1 cellular context compared by ENCODE assay signal in the genomic region with DNA sequence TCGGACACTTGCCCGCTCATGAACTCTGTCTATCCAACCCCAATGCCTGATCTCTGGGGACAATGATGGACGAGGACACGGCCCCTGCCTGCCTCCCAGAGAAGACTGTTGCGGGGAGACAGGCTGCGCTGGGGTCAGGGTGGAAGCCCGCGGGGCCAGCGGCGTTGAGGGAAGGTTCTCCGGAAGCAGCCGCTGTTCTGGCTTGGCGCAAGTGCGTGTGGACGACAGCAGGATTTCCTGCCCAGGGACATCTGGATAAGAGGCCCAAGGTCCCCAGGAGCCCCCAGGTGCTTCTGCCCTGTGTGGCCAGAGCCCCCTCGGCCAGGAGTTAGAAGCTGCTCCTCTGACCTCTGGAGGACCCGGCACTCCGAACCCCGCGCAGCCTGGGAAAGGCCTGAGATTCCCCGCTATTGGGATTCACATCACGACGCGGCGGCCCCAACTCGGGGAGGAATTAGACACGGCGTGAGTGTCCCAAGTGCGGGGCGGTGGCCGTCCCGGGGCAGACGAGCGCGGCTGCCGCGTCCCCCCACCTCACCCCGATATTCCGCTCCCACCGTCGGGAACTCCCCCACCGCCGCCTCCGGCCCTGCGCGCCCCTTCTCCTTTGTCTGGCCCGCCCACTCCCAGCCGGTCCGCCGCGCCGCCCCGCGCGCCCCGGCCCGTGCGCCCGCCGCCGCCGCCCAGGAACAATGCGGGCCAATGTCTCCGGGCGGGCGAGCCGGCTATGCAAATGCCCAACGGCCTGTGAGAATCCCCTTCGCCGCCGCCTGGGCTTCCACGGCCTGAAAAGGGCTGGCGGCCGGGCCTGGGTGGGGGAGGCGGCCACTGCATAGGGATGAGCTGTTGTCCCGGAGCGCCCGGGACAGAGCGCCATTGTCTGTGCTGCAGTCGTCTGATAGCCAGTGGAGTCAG.
TF ChIP-seq lines count a peak whose summit lies in the region.

No MANE protein-coding gene starts in this region.

TF ChIP-seq in GM12878, 131 proteins besides CTCF, POLR2A, EP300 and RAD21:
- TF ChIP-seq DPF2 (IDR thresholded peaks at IDR 0.05) (0 out of 2 replicates have a peak, but pooled peaks have one; percentile 36), CEBPB (IDR thresholded peaks at IDR 0.05; ENCODE audit: borderline replicate concordance in 1 of 2, low read depth in 2 of 2, low read length in 2 of 2) (no peak), ESRRA (IDR thresholded peaks at IDR 0.05; ENCODE audit: low read length) (no peak), BHLHE40 (IDR thresholded peaks at IDR 0.05; ENCODE audit: borderline replicate concordance in 1 of 2, low read depth in 2 of 2, low read length in 1 of 2) (peak in 1 of 2 experiments; percentile 63; a peak in 2 of 4 replicates), GATAD2B (conservative IDR thresholded peaks at IDR 0.05; ENCODE audit: low read depth) (0 out of 2 replicates have a peak, but pooled peaks have one; percentile 19), WRNIP1 (IDR thresholded peaks at IDR 0.05; ENCODE audit: borderline replicate concordance, low read depth, low read length) (no peak), IKZF1 (conservative IDR thresholded peaks at IDR 0.05) (0 out of 2 replicates have a peak, but pooled peaks have one; percentile 38), HDAC6 (IDR thresholded peaks at IDR 0.05; ENCODE audit: unreplicated experiment) (peak; percentile 45), ZBED1 (IDR thresholded peaks at IDR 0.05; ENCODE audit: borderline replicate concordance) (no peak), LARP7 (IDR thresholded peaks at IDR 0.05) (peak; percentile 31; the same call in 1 of the 2 replicates), MEF2A (IDR thresholded peaks at IDR 0.05; ENCODE audit: insufficient read depth, low read depth, low read length) (no peak)
- TF ChIP-seq, protein P1, sequence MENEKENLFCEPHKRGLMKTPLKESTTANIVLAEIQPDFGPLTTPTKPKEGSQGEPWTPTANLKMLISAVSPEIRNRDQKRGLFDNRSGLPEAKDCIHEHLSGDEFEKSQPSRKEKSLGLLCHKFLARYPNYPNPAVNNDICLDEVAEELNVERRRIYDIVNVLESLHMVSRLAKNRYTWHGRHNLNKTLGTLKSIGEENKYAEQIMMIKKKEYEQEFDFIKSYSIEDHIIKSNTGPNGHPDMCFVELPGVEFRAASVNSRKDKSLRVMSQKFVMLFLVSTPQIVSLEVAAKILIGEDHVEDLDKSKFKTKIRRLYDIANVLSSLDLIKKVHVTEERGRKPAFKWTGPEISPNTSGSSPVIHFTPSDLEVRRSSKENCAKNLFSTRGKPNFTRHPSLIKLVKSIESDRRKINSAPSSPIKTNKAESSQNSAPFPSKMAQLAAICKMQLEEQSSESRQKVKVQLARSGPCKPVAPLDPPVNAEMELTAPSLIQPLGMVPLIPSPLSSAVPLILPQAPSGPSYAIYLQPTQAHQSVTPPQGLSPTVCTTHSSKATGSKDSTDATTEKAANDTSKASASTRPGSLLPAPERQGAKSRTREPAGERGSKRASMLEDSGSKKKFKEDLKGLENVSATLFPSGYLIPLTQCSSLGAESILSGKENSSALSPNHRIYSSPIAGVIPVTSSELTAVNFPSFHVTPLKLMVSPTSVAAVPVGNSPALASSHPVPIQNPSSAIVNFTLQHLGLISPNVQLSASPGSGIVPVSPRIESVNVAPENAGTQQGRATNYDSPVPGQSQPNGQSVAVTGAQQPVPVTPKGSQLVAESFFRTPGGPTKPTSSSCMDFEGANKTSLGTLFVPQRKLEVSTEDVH (IDR thresholded peaks at IDR 0.05; ENCODE audit: low read depth, partially characterized antibody) = no peak
TF ChIP-seq in GM12878: peak in this region for 6.
